In the genomic region with DNA sequence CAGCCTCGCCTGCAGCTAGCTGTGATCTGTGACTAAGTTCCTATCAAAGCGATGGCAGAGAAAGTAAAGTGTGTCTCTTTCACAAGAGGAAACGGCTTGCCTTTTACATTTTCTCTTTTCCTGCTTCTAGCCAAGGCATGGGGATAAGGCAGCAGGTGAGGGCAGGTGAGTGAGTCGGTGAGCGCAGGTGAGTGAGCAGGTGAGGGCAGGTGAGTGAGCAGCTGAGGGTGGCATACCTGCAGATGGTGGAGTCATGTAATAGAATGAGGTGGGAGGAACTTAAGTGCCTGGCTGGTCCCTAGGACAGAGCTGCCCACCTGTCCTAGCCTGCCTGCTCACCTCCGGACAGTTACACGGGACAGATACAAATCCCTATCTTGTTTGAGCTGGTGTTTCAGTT, we compare ENCODE assay signal across 23 cellular contexts. TPM values are rescaled to one million over a fixed set of nuclear protein-coding genes. Genes with fewer than 3 reads are reported as not detected.
DNase-seq lines count a peak whose midpoint lies in the region; ATAC-seq, FAIRE-seq and TF ChIP-seq lines count a peak whose summit lies in the region.
"Had no signal": no experiment of that assay in that cellular context is flagged by ENCODE, and none has a peak within 500 bp of the region (broad histone marks: within the 10 kb centered on the region; RNA-seq: fewer than 3 reads in every experiment).

No MANE protein-coding gene starts in this region.

- H3K9ac ChIP-seq in MM.1S (ENCODE audit: low read length): no peak overlapping the region; the same call in 1 of the 2 replicates
- H3K9ac ChIP-seq: GM23248, KMS-11 had no signal

- H3K79me2 ChIP-seq in MM.1S (ENCODE audit: low read length): peaks cover 30% of the 10 kb centered on the region

- H3K4me3 ChIP-seq in MM.1S (ENCODE audit: low read length) (peak overlapping the region; percentile 48), bronchial epithelial cell (ENCODE audit: low read depth, low read length) (no peak overlapping the region), mucosa of descending colon (no peak overlapping the region), breast epithelium (no peak overlapping the region)
- H3K4me3 ChIP-seq: GM23248, PC-9, SJSA1 had no signal

- no peaks in the 10 kb centered on the region for H3K27me3 ChIP-seq in MM.1S (replicated peaks; ENCODE audit: insufficient read depth, low read length)
- H3K27me3 ChIP-seq in bronchial epithelial cell (ENCODE audit: control insufficient read depth, insufficient read depth, low read length): no peaks in the 10 kb centered on the region
- no peaks in the 10 kb centered on the region for H3K27me3 ChIP-seq in breast epithelium
- H3K27me3 ChIP-seq: BE2C, SJSA1 had no signal

- DNase-seq in DMS53 treated with DMSO at 0.1 percent for 48 hours (lab: John Stamatoyannopoulos, UW; ENCODE audit: unreplicated experiment): peak; percentile 67
- DNase-seq in MM.1S: peak; percentile 83
- DNase-seq in bronchial epithelial cell (ENCODE audit: low read depth): peak; percentile 13
- DNase-seq in mucosa of descending colon: no peak
- DNase-seq in breast epithelium (ENCODE audit: low spot score in 2 of 2): no peak
- DNase-seq in NCI-H2227 treated with DMSO at 0.1 percent for 48 hours (lab: John Stamatoyannopoulos, UW): no peak
- DNase-seq in GM19238 (ENCODE audit: insufficient read length, low spot score): no peak
- DNase-seq: BE2C, DMS79 treated with DMSO at 0.1 percent for 48 hours, GM23248, H9, HFFc6, IMR-90, NCI-H1105, NCI-H1694, NCI-H2081, NCI-H2171 treated with DMSO at 0.1 percent for 48 hours, NCI-H446 treated with DMSO at 0.1 percent for 48 hours, PC-9 had no signal

- TF ChIP-seq POLR2A in breast epithelium (IDR thresholded peaks at IDR 0.05): no peak

- H4K20me1 ChIP-seq in MM.1S (ENCODE audit: insufficient read depth, low read length): no peaks in the 10 kb centered on the region

- no peak for FAIRE-seq in bronchial epithelial cell (lab: Jason Lieb, UNC)

- H3K9me3 ChIP-seq in MM.1S (replicated peaks; ENCODE audit: insufficient read depth, low read length): no peaks in the 10 kb centered on the region
- no peaks in the 10 kb centered on the region for H3K9me3 ChIP-seq in mucosa of descending colon
- H3K9me3 ChIP-seq in breast epithelium: peaks cover 0 to 6% of the 10 kb centered on the region in 2 donors
- H3K9me3 ChIP-seq: BE2C had no signal

- H3K27ac ChIP-seq in MM.1S (ENCODE audit: low read length) (peak overlapping the region; percentile 59), breast epithelium (no peak overlapping the region)
- H3K27ac ChIP-seq: GM23248, HL-60, KMS-11, PC-9, SJSA1 had no signal

- ATAC-seq in mucosa of descending colon (peak; percentile 29), HG03039 (IDR thresholded peaks at IDR 0.05; ENCODE audit: unreplicated experiment) (no peak)

- peaks cover 16% of the 10 kb centered on the region for H3F3A ChIP-seq in MM.1S (ENCODE audit: insufficient read depth, low read length)

- peak overlapping the region; percentile 84 for H3K4me2 ChIP-seq in MM.1S (ENCODE audit: low read depth, low read length)
- H3K4me2 ChIP-seq: KMS-11, PC-9 had no signal

- TF ChIP-seq CTCF in MM.1S (IDR thresholded peaks at IDR 0.05; ENCODE audit: low read length): no peak
- no peak for TF ChIP-seq CTCF in bronchial epithelial cell (IDR thresholded peaks at IDR 0.05; ENCODE audit: insufficient read depth, low read length, severe bottlenecking)
- no peak for TF ChIP-seq CTCF in mucosa of descending colon (IDR thresholded peaks at IDR 0.05)
- no peak for TF ChIP-seq CTCF in breast epithelium (IDR thresholded peaks at IDR 0.05)

- no peaks in the 10 kb centered on the region for H3K9me2 ChIP-seq in MM.1S (replicated peaks; ENCODE audit: insufficient read depth, low read length)

- H3K4me1 ChIP-seq in MM.1S (ENCODE audit: low read length) (peaks cover 14% of the 10 kb centered on the region), mucosa of descending colon (ENCODE audit: low read depth) (no peaks in the 10 kb centered on the region), breast epithelium (no peaks in the 10 kb centered on the region)
- H3K4me1 ChIP-seq: BE2C, SJSA1 had no signal

- H3K36me3 ChIP-seq in MM.1S (replicated peaks; ENCODE audit: insufficient read depth, low read length) (peaks cover 17% of the 10 kb centered on the region; the same call in 1 of the 2 replicates), bronchial epithelial cell (ENCODE audit: control insufficient read depth, insufficient read depth, low read length) (peaks cover 24% of the 10 kb centered on the region), mucosa of descending colon (ENCODE audit: low read depth) (peaks cover 6% of the 10 kb centered on the region), breast epithelium (peaks cover 4% of the 10 kb centered on the region)

- intact Hi-C loops in mucosa of descending colon (cut with DNase I, micrococcal nuclease): no loop called here
- intact Hi-C loops in breast epithelium (cut with DNase I; ENCODE audit: low total_unique reads): no loop called here

- H2AFZ ChIP-seq in MM.1S (ENCODE audit: low read length): no peak overlapping the region
- H2AFZ ChIP-seq: GM23248, PC-9 had no signal

RNA-seq across cellular contexts. Expression of a gene that starts 30.8 kb away (rescaled TPM):
- 27.5 and 49.8 TPM in 2 replicates for total RNA-seq in bronchial epithelial cell
- 10 to 100 TPM; 15.0 to 23.5 (median 15.3) TPM for total RNA-seq in mucosa of descending colon
- total RNA-seq in breast epithelium: 10 to 100 TPM in 2 of 3 donors, 1 to 10 TPM in 1; 8.5 to 13.0 (median 11.5) TPM

Comparison
In these comparisons a context has a peak if more than half of its experiments do, and no peak if none do; other contexts are left out.
1. DNase-seq: peak in DMS53 treated with DMSO at 0.1 percent for 48 hours (single experiment), MM.1S (single experiment) and bronchial epithelial cell (single experiment); none in mucosa of descending colon (0 of 3), breast epithelium (0 of 2), NCI-H2227 treated with DMSO at 0.1 percent for 48 hours (single experiment) and GM19238 (single experiment).